Comparison of ENCODE assay signal across 8 cellular contexts in genomic region chr2:100924520-100925451, GRCh38.
DNase-seq lines count a peak whose midpoint lies in the region; ATAC-seq, FAIRE-seq and TF ChIP-seq lines count a peak whose summit lies in the region.

No MANE protein-coding gene starts in this region.

- FAIRE-seq in GM18507 (lab: Jason Lieb, UNC) (peak; percentile 70), D721Med (lab: Jason Lieb, UNC) (no peak)

- peaks cover 3% of the 10 kb centered on the region for H3K36me3 Mint-ChIP-seq in activated T-helper 2 cell treated with anti-CD3 and anti-CD28 coated beads, Interferon-gamma antibody, Interleukin-2, Interleukin-4, amounts not matched to agents 10 μg/mL and 5 μg/mL and 100 μg/mL, durations not matched to agents 14 hours and 24 hours and 36 hours (ENCODE audit: low read depth)

- H3K27me3 Mint-ChIP-seq in activated T-helper 2 cell treated with anti-CD3 and anti-CD28 coated beads, Interferon-gamma antibody, Interleukin-2, Interleukin-4, amounts not matched to agents 10 μg/mL and 5 μg/mL and 100 μg/mL, durations not matched to agents 14 hours and 24 hours and 36 hours (ENCODE audit: low read depth): peaks cover 2% of the 10 kb centered on the region

- no peak overlapping the region for H3K4me3 Mint-ChIP-seq in activated T-helper 2 cell treated with anti-CD3 and anti-CD28 coated beads, Interferon-gamma antibody, Interleukin-2, Interleukin-4, amounts not matched to agents 10 μg/mL and 5 μg/mL and 100 μg/mL, durations not matched to agents 14 hours and 24 hours and 36 hours (ENCODE audit: low read depth)

- peaks cover 3% of the 10 kb centered on the region for H3K4me1 Mint-ChIP-seq in activated T-helper 2 cell treated with anti-CD3 and anti-CD28 coated beads, Interferon-gamma antibody, Interleukin-2, Interleukin-4, amounts not matched to agents 10 μg/mL and 5 μg/mL and 100 μg/mL, durations not matched to agents 14 hours and 24 hours and 36 hours (ENCODE audit: low read depth)

- ATAC-seq in HG03039 (IDR thresholded peaks at IDR 0.05; ENCODE audit: unreplicated experiment): peak; percentile 87
- ATAC-seq in left ventricle myocardium superior: peak; percentile 66

- intact Hi-C loops in activated T-helper 2 cell treated with anti-CD3 and anti-CD28 coated beads, Interferon-gamma antibody, Interleukin-2, Interleukin-4, amounts not matched to agents 10 μg/mL and 5 μg/mL and 100 μg/mL, durations not matched to agents 14 hours and 24 hours and 36 hours (cut with micrococcal nuclease): no loop called here
- intact Hi-C loops in left ventricle myocardium superior (cut with micrococcal nuclease): no loop called here

- DNase-seq in GM18507 (ENCODE audit: extremely low spot score, insufficient read length, low read depth) (peak; percentile 43), left ventricle myocardium superior (no peak), D721Med (ENCODE audit: insufficient read length, low spot score) (no peak), LoVo (ENCODE audit: low spot score) (no peak), KG1 (lab: John Stamatoyannopoulos, UW) (no peak)
- DNase-seq in activated T-helper 2 cell treated with anti-CD3 and anti-CD28 coated beads, Interferon-gamma antibody, Interleukin-2, Interleukin-4, amounts not matched to agents 10 μg/mL and 5 μg/mL and 100 μg/mL, durations not matched to agents 14 hours and 24 hours and 36 hours (ENCODE audit: low spot score): no peak
- peak; percentile 27 for DNase-seq in stimulated activated CD4-positive, alpha-beta T cell treated with anti-CD3 and anti-CD28 coated beads, Interleukin-4, amount 100 ng/mL, for 24 hours

- H3K9me3 Mint-ChIP-seq in activated T-helper 2 cell treated with anti-CD3 and anti-CD28 coated beads, Interferon-gamma antibody, Interleukin-2, Interleukin-4, amounts not matched to agents 10 μg/mL and 5 μg/mL and 100 μg/mL, durations not matched to agents 14 hours and 24 hours and 36 hours: no peaks in the 10 kb centered on the region

- no peak for TF ChIP-seq CTCF in D721Med (IDR thresholded peaks at IDR 0.05; ENCODE audit: insufficient read depth, missing control alignments)

- H3K27ac Mint-ChIP-seq in activated T-helper 2 cell treated with anti-CD3 and anti-CD28 coated beads, Interferon-gamma antibody, Interleukin-2, Interleukin-4, amounts not matched to agents 10 μg/mL and 5 μg/mL and 100 μg/mL, durations not matched to agents 14 hours and 24 hours and 36 hours: peak overlapping the region; percentile 69

Comparison
In these comparisons a context has a peak if more than half of its experiments do, and no peak if none do; other contexts are left out.
1. DNase-seq: peak in GM18507 (single experiment) and stimulated activated CD4-positive, alpha-beta T cell treated with anti-CD3 and anti-CD28 coated beads, Interleukin-4, amount 100 ng/mL, for 24 hours (single experiment); none in activated T-helper 2 cell treated with anti-CD3 and anti-CD28 coated beads, Interferon-gamma antibody, Interleukin-2, Interleukin-4, amounts not matched to agents 10 μg/mL and 5 μg/mL and 100 μg/mL, durations not matched to agents 14 hours and 24 hours and 36 hours (single experiment), left ventricle myocardium superior (single experiment), D721Med (single experiment), LoVo (single experiment) and KG1 (single experiment).